ENCODE assay signal across 28 cellular contexts in genomic region chr11:44205358-44205757, GRCh38.
"Had no signal": no experiment of that assay in that cellular context is flagged by ENCODE, and none has a peak within 500 bp of the region (broad histone marks: within the 10 kb centered on the region; RNA-seq: fewer than 3 reads in every experiment).

No MANE protein-coding gene starts in this region.

- H3K27me3 ChIP-seq: colonic mucosa, dorsolateral prefrontal cortex, esophagus muscularis mucosa, esophagus squamous epithelium, foreskin keratinocyte, gastrocnemius medialis, gastroesophageal sphincter, heart left ventricle, heart right ventricle had no signal

- H3K4me1 ChIP-seq: colonic mucosa, foreskin keratinocyte, gastroesophageal sphincter had no signal

- H3K9me3 ChIP-seq: colonic mucosa, esophagus muscularis mucosa, esophagus squamous epithelium, gastrocnemius medialis, gastroesophageal sphincter, heart left ventricle, heart right ventricle had no signal

- DNase-seq: colonic mucosa; cortex of kidney; dermis blood vessel endothelial cell; dorsolateral prefrontal cortex; effector CD4-positive, alpha-beta T cell; effector CD8-positive, alpha-beta T cell; effector memory CD4-positive, alpha-beta T cell; effector memory CD8-positive, alpha-beta T cell; endodermal cell; erythroblast; esophagus squamous epithelium; foreskin fibroblast; foreskin keratinocyte; foreskin melanocyte; gastrocnemius medialis; glutamatergic neuron; head of caudate nucleus; heart left ventricle; heart right ventricle had no signal

- H3K4me3 ChIP-seq: colonic mucosa, coronary artery, dorsolateral prefrontal cortex, esophagus muscularis mucosa, esophagus squamous epithelium, gastrocnemius medialis, gastroesophageal sphincter, heart left ventricle, heart right ventricle had no signal

- H3K36me3 ChIP-seq: colonic mucosa had no signal

- H3K27ac ChIP-seq: colonic mucosa, coronary artery, dorsolateral prefrontal cortex, epithelial cell of prostate, esophagus muscularis mucosa, esophagus squamous epithelium, foreskin keratinocyte, gastroesophageal sphincter, heart left ventricle, heart right ventricle had no signal

- FAIRE-seq: colon, endometrium, endothelial cell of umbilical vein, frontal cortex had no signal

- ATAC-seq: effector memory CD8-positive, alpha-beta T cell; esophagus mucosa; foreskin keratinocyte; gastrocnemius medialis; gastroesophageal sphincter; heart left ventricle had no signal
